25 cellular contexts compared by ENCODE assay signal in genomic region chr21:15172963-15173362, GRCh38.
"Had no signal": no experiment of that assay in that cellular context is flagged by ENCODE, and none has a peak within 500 bp of the region (broad histone marks: within the 10 kb centered on the region; RNA-seq: fewer than 3 reads in every experiment).

No MANE protein-coding gene starts in this region.

- H3K36me3 ChIP-seq: neutrophil, stomach, thoracic aorta, thyroid gland, tibial nerve, upper lobe of left lung, vagina had no signal

- H3K4me3 ChIP-seq: psoas muscle, skin epidermis, stomach, thoracic aorta, thyroid gland, tibial nerve, upper lobe of left lung, vagina had no signal

- H3K27me3 ChIP-seq: neutrophil, stomach, thyroid gland, tibial nerve, upper lobe of left lung, vagina had no signal

- H3K27ac ChIP-seq: neutrophil, parathyroid adenoma, psoas muscle, skin epidermis, stomach, thoracic aorta, thyroid gland, tibial nerve, upper lobe of left lung, vagina had no signal

- DNase-seq: naive thymus-derived CD8-positive, alpha-beta T cell; nephron progenitor cell; nucleus accumbens; posterior cingulate gyrus; psoas muscle; right cardiac atrium; stimulated activated CD4-positive, alpha-beta T cell treated with anti-CD3 and anti-CD28 coated beads, Interleukin-15, amount 100 ng/mL, for 24 hours; stimulated activated CD4-positive, alpha-beta T cell treated with anti-CD3 and anti-CD28 coated beads, Interleukin-2, amount 100 ng/mL, for 24 hours; stimulated activated CD4-positive, alpha-beta T cell treated with anti-CD3 and anti-CD28 coated beads, Interleukin-2, amount 100 ng/mL, for 48 hours; stimulated activated CD4-positive, alpha-beta T cell treated with anti-CD3 and anti-CD28 coated beads, Interleukin-4, amount 100 ng/mL, for 24 hours; stimulated activated naive B cell treated with anti-CD40 and anti-IgM and Interleukin-4, amounts not matched to agents 10 μg/mL and 1 μg/mL and 100 μg/mL, for 72 hours; stimulated activated naive CD4-positive, alpha-beta T cell treated with Interleukin-2 at 50 U/mL for 16 hours; stomach; thyroid gland; trophoblast cell; upper lobe of left lung had no signal

- H3K79me2 ChIP-seq: parathyroid adenoma had no signal

- H3K9me3 ChIP-seq: neutrophil, psoas muscle, stomach, thoracic aorta, thyroid gland, tibial nerve, upper lobe of left lung, vagina had no signal

- H3K9ac ChIP-seq: parathyroid adenoma had no signal

- ATAC-seq: naive thymus-derived CD8-positive, alpha-beta T cell; natural killer cell treated with Interleukin-12 subunit alpha and Interleukin-12 subunit beta and Interleukin-15 and Interleukin-18, amount 100 ng/mL, for 72 hours; psoas muscle; right cardiac atrium; sciatic nerve; stimulated activated effector memory CD8-positive, alpha-beta T cell treated with anti-CD3 and anti-CD28 coated beads, Interleukin-12 subunit alpha, Interleukin-12 subunit beta, amount 100 ng/mL, for 72 hours; stimulated activated naive B cell treated with anti-CD40 and anti-IgM and Interleukin-4, amounts not matched to agents 10 μg/mL and 1 μg/mL and 100 μg/mL, for 72 hours had no signal

- H2AFZ ChIP-seq: parathyroid adenoma had no signal

- H3K4me1 ChIP-seq: parathyroid adenoma, psoas muscle, stomach, thyroid gland, tibial nerve, upper lobe of left lung, vagina had no signal
